16 cellular contexts compared by ENCODE assay signal in genomic region chr6:136729832-136730231, GRCh38.
DNase-seq lines count a peak whose midpoint lies in the region; ATAC-seq, FAIRE-seq and TF ChIP-seq lines count a peak whose summit lies in the region.
"Had no signal": no experiment of that assay in that cellular context is flagged by ENCODE, and none has a peak within 500 bp of the region (broad histone marks: within the 10 kb centered on the region; RNA-seq: fewer than 3 reads in every experiment).

No MANE protein-coding gene starts in this region.

- DNase-seq in GM18507 (ENCODE audit: extremely low spot score, insufficient read length, low read depth) (no peak), IMR-90 (no peak), K562 (ENCODE audit: extremely low read depth in 1 of 4, low spot score in 3 of 4) (no peak), NCI-H524 treated with DMSO at 0.1 percent for 48 hours (lab: John Stamatoyannopoulos, UW) (no peak)
- DNase-seq in activated T-cell treated with anti-CD3 and anti-CD28 coated beads, Interleukin-2, amount 50 U/mL, for 4 hours: no peak
- DNase-seq: C1 segment of cervical spinal cord; Calu3; CD4-positive, alpha-beta memory T cell; COR-L47; DMS79 treated with DMSO at 0.1 percent for 48 hours; GF-D8; GOT3; HCEC 1CT had no signal

- no peak overlapping the region for H2BK20ac ChIP-seq in IMR-90 (ENCODE audit: low read depth, low read length)

- peak; percentile 56 for FAIRE-seq in GM18507 (lab: Jason Lieb, UNC)
- FAIRE-seq in K562 (lab: Jason Lieb, UNC): no peak
- FAIRE-seq: H54 had no signal

- no peak overlapping the region for H3K4ac ChIP-seq in IMR-90 (ENCODE audit: low read depth, low read length)

- no peak overlapping the region for H2AK9ac ChIP-seq in IMR-90 (replicated peaks; ENCODE audit: low read depth, low read length, poor library complexity)

- TF ChIP-seq EP300 in K562 (IDR thresholded peaks at IDR 0.05; ENCODE audit: low read length): no peak

- no CpG with 5 or more reads among the region's 5 CpGs for WGBS in IMR-90 (ENCODE audit: extremely low coverage in 2 of 2, insufficient read length in 1 of 2), 2 experiments
- WGBS in K562 (ENCODE audit: insufficient coverage, low coverage, missing lambda C conversion rate): 39% methylated on average over 5 of the region's 5 CpGs

- H3K14ac ChIP-seq in IMR-90 (replicated peaks; ENCODE audit: low read depth, low read length): no peak overlapping the region

- H3K18ac ChIP-seq in IMR-90 (ENCODE audit: low read depth, low read length): no peak overlapping the region

- POLR2A ChIA-PET in IMR-90 (lab: Charles Lee; ENCODE audit: unreplicated experiment): no interaction called here
- POLR2A ChIA-PET in K562 (lab: Yijun Ruan, JAX): interaction anchor here (0.7 kb wide), 2 partner anchors 10 to 12 kb away, joined by 3 read pairs; no protein-coding TSS in a partner anchor

- ATAC-seq in IMR-90 (ENCODE audit: low read depth) (no peak), K562 (no peak), HG03457 (IDR thresholded peaks at IDR 0.05; ENCODE audit: unreplicated experiment) (no peak)
- no peak for ATAC-seq in activated T-helper 17 cell treated with anti-CD3 and anti-CD28 coated beads, Interleukin-2, amount 50 U/mL, for 72 hours (replicated peaks)
- ATAC-seq in activated T-cell treated with anti-CD3 and anti-CD28 coated beads, Interleukin-2, amount 50 U/mL, for 4 hours: no peak

- H2AFZ ChIP-seq in IMR-90 (replicated peaks; ENCODE audit: low read length, poor library complexity): no peak overlapping the region
- no peak overlapping the region for H2AFZ ChIP-seq in K562 (ENCODE audit: low read depth, low read length)

- H4K20me1 ChIP-seq in IMR-90 (ENCODE audit: insufficient read depth, low read length) (peaks cover 14% of the 10 kb centered on the region; the same call in 1 of the 2 replicates), K562 (replicated peaks; ENCODE audit: control insufficient read depth, insufficient read depth, low read length) (no peaks in the 10 kb centered on the region)

- no peaks in the 10 kb centered on the region for H3K27me3 Mint-ChIP-seq in activated T-helper 17 cell treated with anti-CD3 and anti-CD28 coated beads, Interleukin-2, amount 50 U/mL, for 72 hours
- no peaks in the 10 kb centered on the region for H3K27me3 Mint-ChIP-seq in activated T-cell treated with anti-CD3 and anti-CD28 coated beads, Interleukin-2, amount 50 U/mL, for 4 hours (ENCODE audit: low read depth)
- H3K27me3 Mint-ChIP-seq: CD4-positive, alpha-beta memory T cell had no signal

- H2BK15ac ChIP-seq in IMR-90 (ENCODE audit: low read depth, low read length): no peak overlapping the region

- peaks cover 40 to 65% of the 10 kb centered on the region in 2 experiments for H3K79me1 ChIP-seq in IMR-90 (ENCODE audit: low read depth in 1 of 2, low read length in 2 of 2)

- H3K4me2 ChIP-seq in IMR-90 (ENCODE audit: low read depth, low read length): no peak overlapping the region
- no peak overlapping the region for H3K4me2 ChIP-seq in K562 (ENCODE audit: insufficient read depth, low read length)

- no peak overlapping the region for H4K5ac ChIP-seq in IMR-90 (ENCODE audit: low read depth, low read length)

- in situ Hi-C loops in IMR-90 (cut with MboI; ENCODE audit: low sequenced_read_pairs): no loop called here
- in situ Hi-C loops in K562 (cut with MboI): no loop called here

- H2AK5ac ChIP-seq in IMR-90 (ENCODE audit: low read depth, low read length): no peak overlapping the region

- H3K4me1 ChIP-seq in IMR-90 (ENCODE audit: control insufficient read depth, insufficient read depth, low read length) (peaks cover 5% of the 10 kb centered on the region), K562 (replicated peaks in 1 of 2; ENCODE audit: control insufficient read depth in 2 of 2, insufficient read depth in 2 of 2, low read length in 2 of 2) (peaks cover 0 to 17% of the 10 kb centered on the region in 2 experiments; a peak in 3 of 5 replicates)

- peak overlapping the region; percentile 26 for H3K27ac Mint-ChIP-seq in activated T-helper 17 cell treated with anti-CD3 and anti-CD28 coated beads, Interleukin-2, amount 50 U/mL, for 72 hours
- H3K27ac Mint-ChIP-seq: CD4-positive, alpha-beta memory T cell had no signal

- TF ChIP-seq CTCF in IMR-90 (conservative IDR thresholded peaks at IDR 0.05; ENCODE audit: low read depth, low read length) (no peak), K562 (IDR thresholded peaks at IDR 0.05 in 2 of 3, conservative IDR thresholded peaks at IDR 0.05 in 1 of 3; ENCODE audit: insufficient read depth in 2 of 3, low read depth in 1 of 3, low read length in 3 of 3) (no peak)

- H3K79me2 ChIP-seq in K562 (ENCODE audit: control insufficient read depth, insufficient read depth, low read length): peaks cover 63% of the 10 kb centered on the region

- H3K9me1 ChIP-seq in IMR-90 (ENCODE audit: insufficient read depth, low read length): 0 out of 2 replicates have a peak, but pooled peaks cover 5% of the 10 kb centered on the region
- H3K9me1 ChIP-seq in K562 (ENCODE audit: control insufficient read depth, insufficient read depth, low read length): no peaks in the 10 kb centered on the region

- CTCF ChIA-PET in IMR-90 (lab: Yijun Ruan, JAX) (no interaction called here), K562 (lab: Yijun Ruan, JAX; ENCODE audit: low intra/inter-chr PET ratio) (no interaction called here)

- no peak overlapping the region for H3K23ac ChIP-seq in IMR-90 (ENCODE audit: low read depth, low read length)

- H3K56ac ChIP-seq in IMR-90 (ENCODE audit: extremely low read depth, insufficient read depth, low read length): no peak overlapping the region

- no peak overlapping the region for H2BK120ac ChIP-seq in IMR-90 (ENCODE audit: low read depth, low read length)

- no peak overlapping the region for H3K4me3 Mint-ChIP-seq in activated T-helper 17 cell treated with anti-CD3 and anti-CD28 coated beads, Interleukin-2, amount 50 U/mL, for 72 hours
- no peak overlapping the region for H3K4me3 Mint-ChIP-seq in activated T-cell treated with anti-CD3 and anti-CD28 coated beads, Interleukin-2, amount 50 U/mL, for 4 hours
- H3K4me3 Mint-ChIP-seq: CD4-positive, alpha-beta memory T cell had no signal

- no peak overlapping the region for H4K91ac ChIP-seq in IMR-90 (ENCODE audit: insufficient read depth, low read depth, low read length)

- H3K9me3 Mint-ChIP-seq in activated T-helper 17 cell treated with anti-CD3 and anti-CD28 coated beads, Interleukin-2, amount 50 U/mL, for 72 hours: no peaks in the 10 kb centered on the region
- H3K9me3 Mint-ChIP-seq in activated T-cell treated with anti-CD3 and anti-CD28 coated beads, Interleukin-2, amount 50 U/mL, for 4 hours: no peaks in the 10 kb centered on the region

- H3K4me3 ChIP-seq in IMR-90 (ENCODE audit: insufficient read depth, low read depth, low read length) (no peak overlapping the region), K562 (no peak overlapping the region)

- H3K36me3 Mint-ChIP-seq in activated T-helper 17 cell treated with anti-CD3 and anti-CD28 coated beads, Interleukin-2, amount 50 U/mL, for 72 hours (ENCODE audit: low read depth): no peaks in the 10 kb centered on the region
- H3K36me3 Mint-ChIP-seq in activated T-cell treated with anti-CD3 and anti-CD28 coated beads, Interleukin-2, amount 50 U/mL, for 4 hours (ENCODE audit: insufficient read depth): peaks cover 12% of the 10 kb centered on the region

- H3K9me3 ChIP-seq in IMR-90 (ENCODE audit: control insufficient read depth, insufficient read depth, low read length): no peaks in the 10 kb centered on the region
- no peaks in the 10 kb centered on the region for H3K9me3 ChIP-seq in K562 (replicated peaks; ENCODE audit: control insufficient read depth, insufficient read depth, low read depth, low read length)

- BruUV-seq in IMR-90 (replicated peaks; lab: Mats Ljungman, UMichigan) (no TSS peak), K562 (replicated peaks; lab: Mats Ljungman, UMichigan) (no TSS peak)

- H3K36me3 ChIP-seq in IMR-90 (ENCODE audit: control insufficient read depth, insufficient read depth, low read length) (no peaks in the 10 kb centered on the region), K562 (ENCODE audit: control insufficient read depth, insufficient read depth, low read length) (no peaks in the 10 kb centered on the region; the same call in 2 of the 3 replicates)

- H3K27ac ChIP-seq in IMR-90 (ENCODE audit: insufficient read depth, low read length) (no peak overlapping the region), K562 (ENCODE audit: extremely low read depth, low read depth, low read length) (no peak overlapping the region)

- dilution Hi-C loops in IMR-90 (cut with HindIII; ENCODE audit: low sequenced_read_pairs, unreplicated experiment): no loop called here

- H3K9ac ChIP-seq in IMR-90 (ENCODE audit: low read depth, low read length) (no peak overlapping the region), K562 (ENCODE audit: insufficient read depth in 1 of 2, low read depth in 2 of 2, low read length in 2 of 2) (no peak overlapping the region)

- peaks cover 35% of the 10 kb centered on the region for H3K4me1 Mint-ChIP-seq in activated T-helper 17 cell treated with anti-CD3 and anti-CD28 coated beads, Interleukin-2, amount 50 U/mL, for 72 hours
- peaks cover 32% of the 10 kb centered on the region for H3K4me1 Mint-ChIP-seq in activated T-cell treated with anti-CD3 and anti-CD28 coated beads, Interleukin-2, amount 50 U/mL, for 4 hours (ENCODE audit: low read depth)

- H3K27me3 ChIP-seq in IMR-90 (ENCODE audit: control insufficient read depth, insufficient read depth, low read length): no peaks in the 10 kb centered on the region
- no peaks in the 10 kb centered on the region for H3K27me3 ChIP-seq in K562 (ENCODE audit: control insufficient read depth in 2 of 2, insufficient read depth in 2 of 2, low read length in 2 of 2)

- no peak for TF ChIP-seq POLR2A in IMR-90 (IDR thresholded peaks at IDR 0.05; ENCODE audit: low read depth, low read length)
- no peak for TF ChIP-seq POLR2A in K562 (conservative IDR thresholded peaks at IDR 0.05)

- intact Hi-C loops in IMR-90 (cut with micrococcal nuclease) (no loop called here), K562 (cut with micrococcal nuclease) (no loop called here)

- TF ChIP-seq RAD21 in IMR-90 (IDR thresholded peaks at IDR 0.05; ENCODE audit: low read length): no peak
- TF ChIP-seq RAD21 in K562 (CRISPR knock-in tag; conservative IDR thresholded peaks at IDR 0.05 in 1 of 2, IDR thresholded peaks at IDR 0.05 in 1 of 2): no peak

- H4K8ac ChIP-seq in IMR-90 (ENCODE audit: low read depth in 2 of 2, low read length in 2 of 2): no peak overlapping the region

- H2BK5ac ChIP-seq in IMR-90 (ENCODE audit: low read depth, low read length, poor library complexity, severe bottlenecking): no peak overlapping the region

TF ChIP-seq in IMR-90, 13 proteins besides CTCF, POLR2A, EP300 and RAD21:
- TF ChIP-seq RCOR1 (IDR thresholded peaks at IDR 0.05; ENCODE audit: insufficient replicate concordance, low read length) (no peak), CEBPB (IDR thresholded peaks at IDR 0.05; ENCODE audit: low read depth, low read length) (peak; percentile 35; the same call in 1 of the 2 replicates)

TF ChIP-seq in K562, 482 proteins besides CTCF, POLR2A, EP300 and RAD21 (continues in another document):
- TF ChIP-seq CXXC5 (CRISPR knock-in tag; IDR thresholded peaks at IDR 0.05): no peak; the same call in 1 of the 2 replicates
- peak; percentile 41; the same call in 1 of the 2 replicates for TF ChIP-seq CEBPG (CRISPR knock-in tag; IDR thresholded peaks at IDR 0.05)
- peak; percentile 51 to 69; a peak in 3 of 4 replicates for TF ChIP-seq CEBPG (tag; conservative IDR thresholded peaks at IDR 0.05 in 1 of 2, IDR thresholded peaks at IDR 0.05 in 1 of 2)
